Comparison of ENCODE assay signal across 19 cellular contexts in genomic region chr9:75895112-75895511, GRCh38. TPM values are rescaled to one million over a fixed set of nuclear protein-coding genes. Genes with fewer than 3 reads are reported as not detected.
DNase-seq lines count a peak whose midpoint lies in the region; ATAC-seq, FAIRE-seq and TF ChIP-seq lines count a peak whose summit lies in the region.
"Had no signal": no experiment of that assay in that cellular context is flagged by ENCODE, and none has a peak within 500 bp of the region (broad histone marks: within the 10 kb centered on the region; RNA-seq: fewer than 3 reads in every experiment).

No MANE protein-coding gene starts in this region.

- H3K36me3 Mint-ChIP-seq in GM23338 (ENCODE audit: low read depth) (no peaks in the 10 kb centered on the region), WTC11 (no peaks in the 10 kb centered on the region)
- peaks cover 6% of the 10 kb centered on the region for H3K36me3 Mint-ChIP-seq in stimulated activated effector memory CD8-positive, alpha-beta T cell treated with anti-CD3 and anti-CD28 coated beads, Interleukin-12 subunit alpha, Interleukin-12 subunit beta, amount 100 ng/mL, for 72 hours
- H3K36me3 Mint-ChIP-seq: IgD-negative memory B cell had no signal

- H3K56ac ChIP-seq in mesendoderm (ENCODE audit: low read length) = no peak overlapping the region

- H3K9me2 ChIP-seq in GM23338 (ENCODE audit: insufficient read depth) (no peaks in the 10 kb centered on the region), hepatocyte (replicated peaks; ENCODE audit: insufficient read depth) (no peaks in the 10 kb centered on the region)

- ATAC-seq in GM23338 = no peak
- ATAC-seq in WTC11 = no peak
- no peak for ATAC-seq in pancreas
- ATAC-seq in stimulated activated effector memory CD8-positive, alpha-beta T cell treated with anti-CD3 and anti-CD28 coated beads, Interleukin-12 subunit alpha, Interleukin-12 subunit beta, amount 100 ng/mL, for 72 hours = no peak
- ATAC-seq: GM12878, HepG2 had no signal

- no peaks in the 10 kb centered on the region for H3K9me3 ChIP-seq in hepatocyte (ENCODE audit: low read depth)
- no peaks in the 10 kb centered on the region for H3K9me3 ChIP-seq in small intestine (ENCODE audit: control insufficient read depth, low read depth)
- H3K9me3 ChIP-seq in pancreas = no peaks in the 10 kb centered on the region
- H3K9me3 ChIP-seq: BLaER1, HAP-1 had no signal

- H3K4me1 ChIP-seq in GM23338 (ENCODE audit: insufficient read depth) (peaks cover 58% of the 10 kb centered on the region), hepatocyte (ENCODE audit: insufficient read depth) (peaks cover 24% of the 10 kb centered on the region), small intestine (ENCODE audit: control insufficient read depth in 2 of 2, insufficient read depth in 1 of 2, low read depth in 1 of 2, low read length in 1 of 2) (peaks cover 5 to 6% of the 10 kb centered on the region in 2 donors), pancreas (no peaks in the 10 kb centered on the region), mesendoderm (ENCODE audit: control insufficient read depth, low read depth, low read length) (peaks cover 2% of the 10 kb centered on the region)

- H3K27ac Mint-ChIP-seq in GM23338 = no peak overlapping the region
- peak overlapping the region; percentile 91 for H3K27ac Mint-ChIP-seq in WTC11
- no peak overlapping the region for H3K27ac Mint-ChIP-seq in stimulated activated effector memory CD8-positive, alpha-beta T cell treated with anti-CD3 and anti-CD28 coated beads, Interleukin-12 subunit alpha, Interleukin-12 subunit beta, amount 100 ng/mL, for 72 hours
- H3K27ac Mint-ChIP-seq: CD14-positive monocyte; CD4-positive, alpha-beta memory T cell; IgD-negative memory B cell had no signal

- H3K4ac ChIP-seq in mesendoderm (ENCODE audit: low read depth, low read length) = no peak overlapping the region

- TF ChIP-seq CTCF in GM23338 (conservative IDR thresholded peaks at IDR 0.05; ENCODE audit: low read depth in 2 of 2) (no peak), WTC11 (IDR thresholded peaks at IDR 0.05) (no peak), hepatocyte (IDR thresholded peaks at IDR 0.05; ENCODE audit: poor library complexity) (no peak), pancreas (IDR thresholded peaks at IDR 0.05) (no peak)

- intact Hi-C loops in pancreas (cut with DNase I) = no loop called here

- no peak overlapping the region for H2BK15ac ChIP-seq in mesendoderm (replicated peaks; ENCODE audit: low read depth)

- WGBS in hepatocyte (ENCODE audit: low lambda C conversion rate, missing lambda C conversion rate) = 64% methylated on average over 3 of the region's 3 CpGs
- 24 to 61% (median 45%) methylated on average over 3 of the region's 3 CpGs for WGBS in small intestine, 3 donors
- 63 to 77% methylated on average over 3 of the region's 3 CpGs for WGBS in pancreas, 2 donors
- 100% methylated on average over 1 of the region's 3 CpGs for WGBS in mesendoderm (ENCODE audit: extremely low coverage, insufficient coverage, low lambda C conversion rate)

- H2BK5ac ChIP-seq in mesendoderm (ENCODE audit: low read length) = no peak overlapping the region

- FAIRE-seq in small intestine (lab: Jason Lieb, UNC) (no peak), pancreas (lab: Jason Lieb, UNC) (no peak)
- FAIRE-seq: GM12878, GM19239, HepG2 had no signal

- CTCF ChIA-PET in WTC11 (lab: Charles Lee) = no interaction called here

- no peak for DNase-seq in GM23338 (ENCODE audit: low spot score)
- DNase-seq in WTC11 (ENCODE audit: low spot score) = no peak
- no peak for DNase-seq in hepatocyte (ENCODE audit: low spot score)
- DNase-seq in small intestine = peak; percentile 52
- DNase-seq in pancreas = no peak
- DNase-seq in mesendoderm = no peak
- no peak for DNase-seq in stimulated activated effector memory CD8-positive, alpha-beta T cell treated with anti-CD3 and anti-CD28 coated beads, Interleukin-12 subunit alpha, Interleukin-12 subunit beta, amount 100 ng/mL, for 72 hours (ENCODE audit: low spot score in 2 of 2)
- DNase-seq in activated CD8-positive, alpha-beta memory T cell treated with anti-CD3 and anti-CD28 coated beads, Interleukin-2, amount 50 U/mL, for 4 hours = no peak
- DNase-seq: 8988T; CD4-positive, alpha-beta memory T cell; DND-41; EL had no signal

- no peak overlapping the region for H3K18ac ChIP-seq in mesendoderm (ENCODE audit: low read length)

- POLR2A ChIA-PET in WTC11 (lab: Charles Lee) = no interaction called here

- H3K79me2 ChIP-seq in GM23338 (replicated peaks; ENCODE audit: insufficient read depth) (peaks cover 92% of the 10 kb centered on the region), hepatocyte (peaks cover 92% of the 10 kb centered on the region), mesendoderm (ENCODE audit: control insufficient read depth, insufficient read depth, low read length) (peaks cover 2% of the 10 kb centered on the region)

- H3K4me3 ChIP-seq in GM23338 = no peak overlapping the region; the same call in 1 of the 2 replicates
- no peak overlapping the region for H3K4me3 ChIP-seq in hepatocyte
- H3K4me3 ChIP-seq in small intestine (ENCODE audit: low read depth in 1 of 2, low read length in 2 of 2) = peak overlapping the region in 1 of 2 donors; percentile 91
- H3K4me3 ChIP-seq in pancreas = no peak overlapping the region
- H3K4me3 ChIP-seq in mesendoderm (ENCODE audit: low read length) = no peak overlapping the region
- H3K4me3 ChIP-seq: BLaER1, GM12878, HAP-1 had no signal

- H3K4me1 Mint-ChIP-seq in GM23338 = peaks cover 48% of the 10 kb centered on the region
- peaks cover 51% of the 10 kb centered on the region for H3K4me1 Mint-ChIP-seq in WTC11
- H3K4me1 Mint-ChIP-seq in stimulated activated effector memory CD8-positive, alpha-beta T cell treated with anti-CD3 and anti-CD28 coated beads, Interleukin-12 subunit alpha, Interleukin-12 subunit beta, amount 100 ng/mL, for 72 hours = peaks cover 18% of the 10 kb centered on the region

- no peaks in the 10 kb centered on the region for H3F3A ChIP-seq in GM23338 (replicated peaks; ENCODE audit: low read depth)

- H2AK5ac ChIP-seq in mesendoderm (ENCODE audit: low read length) = no peak overlapping the region

- no peak overlapping the region for H3K9ac ChIP-seq in mesendoderm (ENCODE audit: low read length)
- H3K9ac ChIP-seq: BLaER1 had no signal

- H3K27ac ChIP-seq in GM23338 (ENCODE audit: low read depth) = no peak overlapping the region
- peak overlapping the region; percentile 91 for H3K27ac ChIP-seq in hepatocyte
- no peak overlapping the region for H3K27ac ChIP-seq in small intestine (ENCODE audit: low read depth in 1 of 2, low read length in 1 of 2)
- H3K27ac ChIP-seq in pancreas = no peak overlapping the region
- no peak overlapping the region for H3K27ac ChIP-seq in mesendoderm (ENCODE audit: low read depth, low read length)
- H3K27ac ChIP-seq: BLaER1 had no signal

- no peak overlapping the region for H4K8ac ChIP-seq in mesendoderm (ENCODE audit: low read depth, low read length)

- H3K4me2 ChIP-seq in GM23338 (peak overlapping the region; percentile 90), hepatocyte (peak overlapping the region; percentile 81), mesendoderm (ENCODE audit: low read length) (no peak overlapping the region)
- H3K4me2 ChIP-seq: BLaER1 had no signal

- H3K27me3 Mint-ChIP-seq in GM23338 (ENCODE audit: insufficient read depth, low read depth, poor library complexity) = peaks cover 12% of the 10 kb centered on the region
- H3K27me3 Mint-ChIP-seq in WTC11 (ENCODE audit: low read depth) = peaks cover 13% of the 10 kb centered on the region

- no peak overlapping the region for H2AFZ ChIP-seq in GM23338
- H2AFZ ChIP-seq in hepatocyte = no peak overlapping the region

- peaks cover 1% of the 10 kb centered on the region for H3K79me1 ChIP-seq in mesendoderm (ENCODE audit: low read length)

- no peak overlapping the region for H2BK120ac ChIP-seq in mesendoderm (ENCODE audit: low read depth, low read length)

- H3K27me3 ChIP-seq in GM23338 (ENCODE audit: insufficient read depth) (peaks cover 9% of the 10 kb centered on the region; the same call in 1 of the 2 replicates), hepatocyte (no peaks in the 10 kb centered on the region), small intestine (ENCODE audit: control insufficient read depth in 2 of 2, insufficient read depth in 2 of 2, low read length in 2 of 2) (no peaks in the 10 kb centered on the region), pancreas (no peaks in the 10 kb centered on the region), mesendoderm (ENCODE audit: insufficient read depth, low read length, poor library complexity) (no peaks in the 10 kb centered on the region)

- no peak overlapping the region for H3K23ac ChIP-seq in mesendoderm (ENCODE audit: low read length)

- no peak overlapping the region for H4K5ac ChIP-seq in mesendoderm (ENCODE audit: low read length)

- H3K4me3 Mint-ChIP-seq in GM23338 (no peak overlapping the region), WTC11 (no peak overlapping the region)
- H3K4me3 Mint-ChIP-seq in stimulated activated effector memory CD8-positive, alpha-beta T cell treated with anti-CD3 and anti-CD28 coated beads, Interleukin-12 subunit alpha, Interleukin-12 subunit beta, amount 100 ng/mL, for 72 hours = no peak overlapping the region
- H3K4me3 Mint-ChIP-seq: CD14-positive monocyte, IgD-negative memory B cell had no signal

- H3K36me3 ChIP-seq in GM23338 (ENCODE audit: insufficient read depth) (no peaks in the 10 kb centered on the region), hepatocyte (replicated peaks; ENCODE audit: insufficient read depth, low read depth) (no peaks in the 10 kb centered on the region), small intestine (ENCODE audit: control insufficient read depth in 2 of 2, insufficient read depth in 2 of 2, low read length in 2 of 2) (no peaks in the 10 kb centered on the region), pancreas (no peaks in the 10 kb centered on the region), mesendoderm (ENCODE audit: control insufficient read depth, insufficient read depth, low read length) (no peaks in the 10 kb centered on the region)
- H3K36me3 ChIP-seq: BLaER1, HAP-1 had no signal

- H4K20me1 ChIP-seq in GM23338 (replicated peaks; ENCODE audit: insufficient read depth) = peaks cover 10% of the 10 kb centered on the region; the same call in 1 of the 2 replicates
- H4K20me1 ChIP-seq in hepatocyte (ENCODE audit: insufficient read depth, poor library complexity, severe bottlenecking) = peaks cover 17% of the 10 kb centered on the region

- H3K9me3 Mint-ChIP-seq in GM23338 (no peaks in the 10 kb centered on the region), WTC11 (no peaks in the 10 kb centered on the region)
- H3K9me3 Mint-ChIP-seq in stimulated activated effector memory CD8-positive, alpha-beta T cell treated with anti-CD3 and anti-CD28 coated beads, Interleukin-12 subunit alpha, Interleukin-12 subunit beta, amount 100 ng/mL, for 72 hours = no peaks in the 10 kb centered on the region

RNA-seq across cellular contexts. Expression of gene PCSK5, which starts 4.6 kb away (rescaled TPM):
- 30.8 and 34.8 TPM in 2 replicates for total RNA-seq in GM23338 (2014; rRNA removed; shearing (Covaris generic))
- polyA plus RNA-seq in GM23338 (2016; fragmentation: Nextera tagmentation; extraction: Ambion mirVana) (12.3 and 15.6 TPM in 2 replicates), hepatocyte (59.1 and 61.0 TPM in 2 replicates), small intestine (10 to 100 TPM; 10.3 to 18.9 (median 14.3) TPM), pancreas (1 to 10 TPM in 1 of 2 donors, under 1 TPM in 1; 0.99 to 1.5 TPM)
- total RNA-seq in WTC11 (2021) (16.9 to 30.6 TPM (median 17.8 TPM) in 3 replicates), hepatocyte (67.5 and 71.7 TPM in 2 replicates), pancreas (10 to 100 TPM in 1 of 6 donors, 1 to 10 TPM in 5; 3.9 to 10.3 (median 4.8) TPM)
- polyA plus RNA-seq in mesendoderm (2013, experiment 1 of 2) = 3.3 TPM
- 3.6 TPM for polyA plus RNA-seq in mesendoderm (2013, experiment 2 of 2)
